In the genomic region with DNA sequence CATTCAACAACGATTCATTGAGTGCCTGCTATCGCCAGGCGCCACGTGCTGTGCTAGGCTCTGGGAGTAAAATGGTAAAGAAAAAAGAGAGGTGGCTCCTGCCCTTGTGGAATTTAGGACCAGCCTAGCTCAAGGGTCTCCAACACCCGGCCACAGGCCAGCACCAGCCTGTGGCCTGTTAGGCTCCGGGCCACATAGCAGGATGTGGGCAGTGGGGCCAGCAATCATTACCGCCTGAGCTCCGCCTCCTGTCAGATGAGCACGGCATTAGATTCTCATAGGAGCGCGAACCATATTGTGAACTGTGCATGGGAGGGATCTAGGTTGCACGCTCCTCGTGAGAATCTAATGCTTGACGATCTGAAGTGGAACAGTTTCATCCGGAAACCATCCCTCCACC, we compare ENCODE assay signal across 13 cellular contexts. TPM values are rescaled to one million over a fixed set of nuclear protein-coding genes. Genes with fewer than 3 reads are reported as not detected.
DNase-seq lines count a peak whose midpoint lies in the region; ATAC-seq, FAIRE-seq and TF ChIP-seq lines count a peak whose summit lies in the region.
"Had no signal": no experiment of that assay in that cellular context is flagged by ENCODE, and none has a peak within 500 bp of the region (broad histone marks: within the 10 kb centered on the region; RNA-seq: fewer than 3 reads in every experiment).

No MANE protein-coding gene starts in this region.

- no peaks in the 10 kb centered on the region for H3K9me3 Mint-ChIP-seq in activated naive CD8-positive, alpha-beta T cell (ENCODE audit: low read depth)
- H3K9me3 Mint-ChIP-seq in naive thymus-derived CD8-positive, alpha-beta T cell = peaks cover 0 to 6% (median 0%) of the 10 kb centered on the region in 9 donors

- H3K4me1 ChIP-seq in HepG2 (ENCODE audit: insufficient read depth, low read length) (peaks cover 71% of the 10 kb centered on the region), right lobe of liver (peaks cover 0 to 20% (median 3%) of the 10 kb centered on the region in 4 donors), uterus (peaks cover 0 to 6% of the 10 kb centered on the region in 2 donors)

- H3K27me3 ChIP-seq in HepG2 (ENCODE audit: control insufficient read depth in 1 of 2, insufficient read depth in 2 of 2, low read length in 2 of 2) (no peaks in the 10 kb centered on the region; a peak in 2 of 5 replicates), right lobe of liver (no peaks in the 10 kb centered on the region), uterus (no peaks in the 10 kb centered on the region)

- H4K20me1 ChIP-seq in HepG2 (ENCODE audit: insufficient read depth, low read length) = no peaks in the 10 kb centered on the region

- H3K27ac ChIP-seq in HepG2 (ENCODE audit: extremely low read length, insufficient read depth, low read length) (no peak overlapping the region), right lobe of liver (peak overlapping the region in 1 of 3 donors; percentile 95), uterus (peak overlapping the region; percentile 96 to 99)

- TF ChIP-seq RAD21 in HepG2 (CRISPR knock-in tag; IDR thresholded peaks at IDR 0.05) = no peak

- peak overlapping the region; percentile 85 for H3K4me3 Mint-ChIP-seq in activated naive CD8-positive, alpha-beta T cell
- peak overlapping the region; percentile 7 to 94 (median 86) for H3K4me3 Mint-ChIP-seq in naive thymus-derived CD8-positive, alpha-beta T cell

- H3K79me2 ChIP-seq in HepG2 (ENCODE audit: insufficient read depth, low read length) = peaks cover 6% of the 10 kb centered on the region

- H3K9me3 ChIP-seq in HepG2 (ENCODE audit: low read length) (no peaks in the 10 kb centered on the region), right lobe of liver (no peaks in the 10 kb centered on the region), uterus (no peaks in the 10 kb centered on the region)

- H3K4me1 Mint-ChIP-seq in activated naive CD8-positive, alpha-beta T cell (ENCODE audit: low read depth) = peaks cover 66% of the 10 kb centered on the region
- peaks cover 29 to 74% (median 68%) of the 10 kb centered on the region in 4 donors for H3K4me1 Mint-ChIP-seq in naive thymus-derived CD8-positive, alpha-beta T cell

- peaks cover 5 to 6% of the 10 kb centered on the region in 2 experiments; a peak in 3 of 5 replicates for H3K36me3 ChIP-seq in HepG2 (replicated peaks in 1 of 2; ENCODE audit: control insufficient read depth in 1 of 2, insufficient read depth in 2 of 2, low read length in 2 of 2)
- no peaks in the 10 kb centered on the region for H3K36me3 ChIP-seq in right lobe of liver
- H3K36me3 ChIP-seq in uterus = no peaks in the 10 kb centered on the region

- H2AFZ ChIP-seq in HepG2 (ENCODE audit: low read length) = no peak overlapping the region

- H3K27ac Mint-ChIP-seq in activated naive CD8-positive, alpha-beta T cell = peak overlapping the region; percentile 99
- peak overlapping the region; percentile 94 to 100 (median 98) for H3K27ac Mint-ChIP-seq in naive thymus-derived CD8-positive, alpha-beta T cell

- TF ChIP-seq EP300 in HepG2 (IDR thresholded peaks at IDR 0.05; ENCODE audit: low read depth in 2 of 2, low read length in 2 of 2) = no peak
- TF ChIP-seq EP300 in HepG2 (CRISPR knock-in tag; IDR thresholded peaks at IDR 0.05; ENCODE audit: borderline replicate concordance) = no peak

- peak overlapping the region; percentile 78; the same call in 1 of the 2 replicates for H3K4me2 ChIP-seq in HepG2 (ENCODE audit: low read depth, low read length)

- POLR2A ChIA-PET in HepG2 (lab: Yijun Ruan, JAX) = interaction anchor here (1.6 to 6.3 kb wide), 6 partner anchors 9 to 158 kb away, joined by 3 to 68 read pairs (median 36); partner anchors contain the start of genes CREB3, HINT2, TLN1 and TPM2
- POLR2A ChIA-PET in naive thymus-derived CD8-positive, alpha-beta T cell (lab: Charles Lee) = interaction anchor here (0.8 to 8.7 kb wide), 6 partner anchors 8 to 1019 kb away, joined by 3 to 180 read pairs (median 18); partner anchors contain the start of genes ARHGEF39, CREB3, SIGMAR1 and SIT1

- in situ Hi-C loops in HepG2 (cut with HindIII; ENCODE audit: extremely low pct_ligation_motif_present, low pct_unique_long_range_greater_than_20kb) = loop anchor here (10.0 kb wide), 1 partner anchor 542 kb away; the partner anchor contains the start of gene ATOSB

- intact Hi-C loops in HepG2 (cut with micrococcal nuclease; ENCODE audit: unreplicated experiment) = no loop called here
- intact Hi-C loops in right lobe of liver (cut with DNase I) = no loop called here
- intact Hi-C loops in uterus (cut with DNase I; ENCODE audit: low total_unique reads) = loop anchor here (5.0 kb wide), 1 partner anchor 76 kb away; the partner anchor contains the start of genes CREB3 and TLN1

- H3K9ac ChIP-seq in HepG2 (ENCODE audit: insufficient read depth, low read depth, low read length) = no peak overlapping the region

- DNase-seq in HepG2 (ENCODE audit: low spot score) = no peak
- no peak for DNase-seq in right lobe of liver
- DNase-seq in naive thymus-derived CD8-positive, alpha-beta T cell = no peak
- DNase-seq in uterus = no peak
- DNase-seq in NAMALWA (ENCODE audit: low spot score) = no peak
- no peak for DNase-seq in SK-N-DZ (ENCODE audit: low spot score)
- DNase-seq: central memory CD4-positive, alpha-beta T cell; NCI-H2171; PC-3 had no signal

- TF ChIP-seq CTCF in HepG2 (CRISPR knock-in tag; IDR thresholded peaks at IDR 0.05) = no peak
- TF ChIP-seq CTCF in right lobe of liver (IDR thresholded peaks at IDR 0.05) = no peak
- no peak for TF ChIP-seq CTCF in uterus (IDR thresholded peaks at IDR 0.05)

- H3K4me3 ChIP-seq in HepG2 (replicated peaks in 1 of 3; ENCODE audit: insufficient read depth in 1 of 3, low read depth in 2 of 3, low read length in 3 of 3) = no peak overlapping the region
- H3K4me3 ChIP-seq in right lobe of liver = no peak overlapping the region
- no peak overlapping the region for H3K4me3 ChIP-seq in uterus

- no peak for TF ChIP-seq POLR2A in HepG2 (IDR thresholded peaks at IDR 0.05; ENCODE audit: insufficient read depth in 1 of 2, low read depth in 2 of 2, low read length in 2 of 2)
- TF ChIP-seq POLR2A in right lobe of liver (IDR thresholded peaks at IDR 0.05) = no peak
- TF ChIP-seq POLR2A in uterus (IDR thresholded peaks at IDR 0.05) = no peak

- no peaks in the 10 kb centered on the region for H3K27me3 Mint-ChIP-seq in activated naive CD8-positive, alpha-beta T cell
- peaks cover 0 to 5% (median 0%) of the 10 kb centered on the region in 5 donors for H3K27me3 Mint-ChIP-seq in naive thymus-derived CD8-positive, alpha-beta T cell

- CTCF ChIA-PET in HepG2 (lab: Yijun Ruan, JAX; ENCODE audit: low intra/inter-chr PET ratio, low total read pairs) = no interaction called here

- ATAC-seq in HepG2 (no peak), right lobe of liver (no peak), HG03139 (IDR thresholded peaks at IDR 0.05; ENCODE audit: unreplicated experiment) (no peak)
- no peak for ATAC-seq in naive thymus-derived CD8-positive, alpha-beta T cell
- ATAC-seq: PC-3 had no signal

- no TSS peak for BruUV-seq in HepG2 (replicated peaks; lab: Mats Ljungman, UMichigan)

- no peak for FAIRE-seq in HepG2 (lab: Jason Lieb, UNC)

- WGBS in HepG2 (ENCODE audit: low lambda C conversion rate) = 56% methylated on average over 12 of the region's 15 CpGs
- WGBS in right lobe of liver (ENCODE audit: insufficient coverage, low coverage, low lambda C conversion rate, missing lambda C conversion rate) = 88% methylated on average over 8 of the region's 15 CpGs

- peaks cover 2% of the 10 kb centered on the region for H3K36me3 Mint-ChIP-seq in activated naive CD8-positive, alpha-beta T cell
- H3K36me3 Mint-ChIP-seq in naive thymus-derived CD8-positive, alpha-beta T cell = peaks cover 4 to 26% (median 13%) of the 10 kb centered on the region in 3 donors

RNA-seq across cellular contexts. Expression of gene RMRP, which starts 1.5 kb away (rescaled TPM):
- 1,047 and 4,025 TPM in 2 replicates for total RNA-seq in HepG2 (2016; rRNA removed; fragmentation: Illumina TruSeq; extraction: Trizol)
- total RNA-seq in HepG2 (2016; cell fraction: cytosol; rRNA removed; fragmentation: Illumina TruSeq; extraction: Trizol; ENCODE audit: low read depth) = 14,541 and 17,847 TPM in 2 replicates
- 1,278 and 4,694 TPM in 2 replicates for total RNA-seq in HepG2 (2016; cell fraction: insoluble cytoplasmic fraction; rRNA removed; fragmentation: Illumina TruSeq; extraction: Trizol)
- 1,777 and 1,949 TPM in 2 replicates for total RNA-seq in HepG2 (2016; cell fraction: membrane; rRNA removed; fragmentation: Illumina TruSeq; extraction: Trizol)
- total RNA-seq in HepG2 (2016; cell fraction: nucleus; rRNA removed; fragmentation: Illumina TruSeq; extraction: Trizol) = 24,487 and 26,007 TPM in 2 replicates
- 36.7 and 51.4 TPM in 2 replicates for polyA plus RNA-seq in HepG2 (2011; rRNA removed)
- polyA plus RNA-seq in HepG2 (2011; cell fraction: cytosol; rRNA removed) = 33.6 and 36.8 TPM in 2 replicates
- 3,177 and 3,657 TPM in 2 replicates for polyA plus RNA-seq in HepG2 (2011; cell fraction: nucleus; rRNA removed)
- 10.9 and 118 TPM in 2 replicates for polyA plus RNA-seq in HepG2 (2012)
- 4.5 TPM in 1 of 2 replicates, not detected in the other for polyA plus RNA-seq in HepG2 (2016; cell fraction: cytosol; fragmentation: Illumina TruSeq; extraction: Trizol; ENCODE audit: low read depth)
- polyA plus RNA-seq in HepG2 (2016; cell fraction: insoluble cytoplasmic fraction; fragmentation: Illumina TruSeq; extraction: Trizol; ENCODE audit: low read depth) = not detected in 2 replicates
- polyA plus RNA-seq in HepG2 (2016; cell fraction: membrane; fragmentation: Illumina TruSeq; extraction: Trizol; ENCODE audit: low read depth) = not detected in 2 replicates
- not detected in 2 replicates for polyA plus RNA-seq in HepG2 (2016; cell fraction: nucleus; fragmentation: Illumina TruSeq; extraction: Trizol; ENCODE audit: insufficient read depth, low read depth)
- polyA minus RNA-seq in HepG2 (2011; rRNA and poly(A)+ RNA removed; ENCODE audit: low replicate concordance) = 7,133 and 10,474 TPM in 2 replicates
- 10,046 and 14,120 TPM in 2 replicates for polyA minus RNA-seq in HepG2 (2011; cell fraction: cytosol; rRNA and poly(A)+ RNA removed)
- 104,669 and 122,700 TPM in 2 replicates for polyA minus RNA-seq in HepG2 (2011; cell fraction: nucleus; rRNA and poly(A)+ RNA removed)
- over 10,000 TPM in 2 of 6 experiments, 1,000 to 10,000 TPM in 4; 1,534 to 17,791 (median 6,650) TPM for total RNA-seq in right lobe of liver
- over 10,000 TPM; 14,495 to 21,271 TPM for total RNA-seq in naive thymus-derived CD8-positive, alpha-beta T cell
- polyA plus RNA-seq in naive thymus-derived CD8-positive, alpha-beta T cell = 10 to 100 TPM in 1 of 3 donors, not detected in 2; 33.0 TPM
- over 10,000 TPM in 2 of 4 donors, 1,000 to 10,000 TPM in 2; 2,632 to 57,722 (median 9,015) TPM for total RNA-seq in uterus
- polyA plus RNA-seq in SK-N-DZ (2014; cell fraction: cytosol; rRNA removed) = not detected in 2 replicates
- polyA plus RNA-seq in SK-N-DZ (2014; cell fraction: nucleus; rRNA removed) = not detected in 2 replicates

RNA-seq across cellular contexts. Expression of gene CCDC107, which starts 1.8 kb away (rescaled TPM):
- 4.1 and 7.1 TPM in 2 replicates for total RNA-seq in HepG2 (2016; rRNA removed; fragmentation: Illumina TruSeq; extraction: Trizol)
- total RNA-seq in HepG2 (2016; cell fraction: cytosol; rRNA removed; fragmentation: Illumina TruSeq; extraction: Trizol; ENCODE audit: low read depth) = 13.2 and 13.3 TPM in 2 replicates
- total RNA-seq in HepG2 (2016; cell fraction: insoluble cytoplasmic fraction; rRNA removed; fragmentation: Illumina TruSeq; extraction: Trizol) = 4.2 and 6.7 TPM in 2 replicates
- total RNA-seq in HepG2 (2016; cell fraction: membrane; rRNA removed; fragmentation: Illumina TruSeq; extraction: Trizol) = 13.0 TPM in 2 replicates
- total RNA-seq in HepG2 (2016; cell fraction: nucleus; rRNA removed; fragmentation: Illumina TruSeq; extraction: Trizol) = 5.3 and 6.1 TPM in 2 replicates
- polyA plus RNA-seq in HepG2 (2011; rRNA removed) = 15.2 and 17.4 TPM in 2 replicates
- 15.9 and 16.7 TPM in 2 replicates for polyA plus RNA-seq in HepG2 (2011; cell fraction: cytosol; rRNA removed)
- polyA plus RNA-seq in HepG2 (2011; cell fraction: nucleus; rRNA removed) = 7.4 and 9.8 TPM in 2 replicates
- 8.7 and 10.5 TPM in 2 replicates for polyA plus RNA-seq in HepG2 (2012)
- 30.2 and 33.6 TPM in 2 replicates for polyA plus RNA-seq in HepG2 (2016; cell fraction: cytosol; fragmentation: Illumina TruSeq; extraction: Trizol; ENCODE audit: low read depth)
- 6.7 and 7.5 TPM in 2 replicates for polyA plus RNA-seq in HepG2 (2016; cell fraction: insoluble cytoplasmic fraction; fragmentation: Illumina TruSeq; extraction: Trizol; ENCODE audit: low read depth)
- polyA plus RNA-seq in HepG2 (2016; cell fraction: membrane; fragmentation: Illumina TruSeq; extraction: Trizol; ENCODE audit: low read depth) = 19.8 and 22.8 TPM in 2 replicates
- polyA plus RNA-seq in HepG2 (2016; cell fraction: nucleus; fragmentation: Illumina TruSeq; extraction: Trizol; ENCODE audit: insufficient read depth, low read depth) = 14.5 and 15.3 TPM in 2 replicates
- 3.4 and 5.3 TPM in 2 replicates for polyA minus RNA-seq in HepG2 (2011; rRNA and poly(A)+ RNA removed; ENCODE audit: low replicate concordance)
- 4.0 and 4.5 TPM in 2 replicates for polyA minus RNA-seq in HepG2 (2011; cell fraction: cytosol; rRNA and poly(A)+ RNA removed)
- 4.4 and 4.8 TPM in 2 replicates for polyA minus RNA-seq in HepG2 (2011; cell fraction: nucleus; rRNA and poly(A)+ RNA removed)
- total RNA-seq in right lobe of liver = 10 to 100 TPM; 10.0 to 24.2 (median 15.3) TPM
- 10 to 100 TPM; 13.8 to 16.6 TPM for total RNA-seq in naive thymus-derived CD8-positive, alpha-beta T cell
- polyA plus RNA-seq in naive thymus-derived CD8-positive, alpha-beta T cell = 10 to 100 TPM; 45.9 to 59.0 (median 51.5) TPM
- total RNA-seq in uterus = 100 to 1,000 TPM in 1 of 4 donors, 10 to 100 TPM in 2, 1 to 10 TPM in 1; 9.0 to 120 (median 32.1) TPM
- polyA plus RNA-seq in SK-N-DZ (2014; cell fraction: cytosol; rRNA removed) = 6.5 and 7.8 TPM in 2 replicates
- polyA plus RNA-seq in SK-N-DZ (2014; cell fraction: nucleus; rRNA removed) = 7.7 and 8.2 TPM in 2 replicates

RNA-seq across cellular contexts. Expression of gene SIT1, which starts 5.6 kb away (rescaled TPM):
- total RNA-seq in HepG2 (2016; rRNA removed; fragmentation: Illumina TruSeq; extraction: Trizol) = 0.09 and 0.24 TPM in 2 replicates
- not detected in 2 replicates for total RNA-seq in HepG2 (2016; cell fraction: cytosol; rRNA removed; fragmentation: Illumina TruSeq; extraction: Trizol; ENCODE audit: low read depth)
- total RNA-seq in HepG2 (2016; cell fraction: insoluble cytoplasmic fraction; rRNA removed; fragmentation: Illumina TruSeq; extraction: Trizol) = not detected in 2 replicates
- total RNA-seq in HepG2 (2016; cell fraction: membrane; rRNA removed; fragmentation: Illumina TruSeq; extraction: Trizol) = not detected in 2 replicates
- not detected in 2 replicates for total RNA-seq in HepG2 (2016; cell fraction: nucleus; rRNA removed; fragmentation: Illumina TruSeq; extraction: Trizol)
- polyA plus RNA-seq in HepG2 (2011; rRNA removed) = 5.0 and 6.7 TPM in 2 replicates
- polyA plus RNA-seq in HepG2 (2011; cell fraction: cytosol; rRNA removed) = 4.9 and 8.4 TPM in 2 replicates
- polyA plus RNA-seq in HepG2 (2011; cell fraction: nucleus; rRNA removed) = 2.7 and 2.8 TPM in 2 replicates
- polyA plus RNA-seq in HepG2 (2012) = 2.0 and 3.3 TPM in 2 replicates
- polyA plus RNA-seq in HepG2 (2016; cell fraction: cytosol; fragmentation: Illumina TruSeq; extraction: Trizol; ENCODE audit: low read depth) = 0.12 and 0.14 TPM in 2 replicates
- polyA plus RNA-seq in HepG2 (2016; cell fraction: insoluble cytoplasmic fraction; fragmentation: Illumina TruSeq; extraction: Trizol; ENCODE audit: low read depth) = not detected in 2 replicates
- not detected in 2 replicates for polyA plus RNA-seq in HepG2 (2016; cell fraction: membrane; fragmentation: Illumina TruSeq; extraction: Trizol; ENCODE audit: low read depth)
- not detected in 2 replicates for polyA plus RNA-seq in HepG2 (2016; cell fraction: nucleus; fragmentation: Illumina TruSeq; extraction: Trizol; ENCODE audit: insufficient read depth, low read depth)
- polyA minus RNA-seq in HepG2 (2011; rRNA and poly(A)+ RNA removed; ENCODE audit: low replicate concordance) = 5.0 TPM in 1 of 2 replicates, not detected in the other
- polyA minus RNA-seq in HepG2 (2011; cell fraction: cytosol; rRNA and poly(A)+ RNA removed) = 1.4 and 2.8 TPM in 2 replicates
- polyA minus RNA-seq in HepG2 (2011; cell fraction: nucleus; rRNA and poly(A)+ RNA removed) = 0.50 TPM in 1 of 2 replicates, not detected in the other
- total RNA-seq in right lobe of liver = under 1 TPM in 5 of 6 experiments, not detected in 1; 0.18 to 0.58 (median 0.37) TPM
- total RNA-seq in naive thymus-derived CD8-positive, alpha-beta T cell = 10 to 100 TPM; 24.2 to 25.4 TPM
- polyA plus RNA-seq in naive thymus-derived CD8-positive, alpha-beta T cell = 100 to 1,000 TPM in 1 of 3 donors, 10 to 100 TPM in 2; 82.2 to 128 (median 91.6) TPM
- under 1 TPM in 2 of 4 donors, not detected in 2; 0.21 to 0.51 TPM for total RNA-seq in uterus
- 2.9 and 4.0 TPM in 2 replicates for polyA plus RNA-seq in SK-N-DZ (2014; cell fraction: cytosol; rRNA removed)
- polyA plus RNA-seq in SK-N-DZ (2014; cell fraction: nucleus; rRNA removed) = 0.88 and 4.5 TPM in 2 replicates
- total RNA-seq: myocyte, PC-3 had no signal
- polyA plus RNA-seq: fibroblast of lung had no signal

RNA-seq across cellular contexts. Expression of gene ARHGEF39, which starts 8.7 kb away (rescaled TPM):
- 10.4 and 11.2 TPM in 2 replicates for total RNA-seq in HepG2 (2016; rRNA removed; fragmentation: Illumina TruSeq; extraction: Trizol)
- 3.5 and 4.4 TPM in 2 replicates for total RNA-seq in HepG2 (2016; cell fraction: cytosol; rRNA removed; fragmentation: Illumina TruSeq; extraction: Trizol; ENCODE audit: low read depth)
- 9.7 and 11.9 TPM in 2 replicates for total RNA-seq in HepG2 (2016; cell fraction: insoluble cytoplasmic fraction; rRNA removed; fragmentation: Illumina TruSeq; extraction: Trizol)
- 4.7 and 6.0 TPM in 2 replicates for total RNA-seq in HepG2 (2016; cell fraction: membrane; rRNA removed; fragmentation: Illumina TruSeq; extraction: Trizol)
- total RNA-seq in HepG2 (2016; cell fraction: nucleus; rRNA removed; fragmentation: Illumina TruSeq; extraction: Trizol) = 8.4 and 9.2 TPM in 2 replicates
- 8.0 and 12.3 TPM in 2 replicates for polyA plus RNA-seq in HepG2 (2011; rRNA removed)
- polyA plus RNA-seq in HepG2 (2011; cell fraction: cytosol; rRNA removed) = 5.4 and 7.1 TPM in 2 replicates
- polyA plus RNA-seq in HepG2 (2011; cell fraction: nucleus; rRNA removed) = 19.1 and 24.4 TPM in 2 replicates
- 3.1 and 6.1 TPM in 2 replicates for polyA plus RNA-seq in HepG2 (2012)
- 1.8 and 2.1 TPM in 2 replicates for polyA plus RNA-seq in HepG2 (2016; cell fraction: cytosol; fragmentation: Illumina TruSeq; extraction: Trizol; ENCODE audit: low read depth)
- polyA plus RNA-seq in HepG2 (2016; cell fraction: insoluble cytoplasmic fraction; fragmentation: Illumina TruSeq; extraction: Trizol; ENCODE audit: low read depth) = 12.7 and 16.4 TPM in 2 replicates
- polyA plus RNA-seq in HepG2 (2016; cell fraction: membrane; fragmentation: Illumina TruSeq; extraction: Trizol; ENCODE audit: low read depth) = 3.7 and 3.9 TPM in 2 replicates
- 32.0 and 32.6 TPM in 2 replicates for polyA plus RNA-seq in HepG2 (2016; cell fraction: nucleus; fragmentation: Illumina TruSeq; extraction: Trizol; ENCODE audit: insufficient read depth, low read depth)
- 20.2 and 52.2 TPM in 2 replicates for polyA minus RNA-seq in HepG2 (2011; rRNA and poly(A)+ RNA removed; ENCODE audit: low replicate concordance)
- polyA minus RNA-seq in HepG2 (2011; cell fraction: cytosol; rRNA and poly(A)+ RNA removed) = 3.9 and 6.0 TPM in 2 replicates
- polyA minus RNA-seq in HepG2 (2011; cell fraction: nucleus; rRNA and poly(A)+ RNA removed) = 11.6 and 15.7 TPM in 2 replicates
- 1 to 10 TPM in 1 of 6 experiments, under 1 TPM in 5; 0.11 to 3.6 (median 0.43) TPM for total RNA-seq in right lobe of liver
- under 1 TPM in 1 of 2 experiments, not detected in 1; 0.29 TPM for total RNA-seq in naive thymus-derived CD8-positive, alpha-beta T cell
- polyA plus RNA-seq in naive thymus-derived CD8-positive, alpha-beta T cell = under 1 TPM; 0.13 to 0.25 (median 0.24) TPM
- total RNA-seq in uterus = 1 to 10 TPM in 3 of 4 donors, not detected in 1; 1.5 to 3.6 (median 2.4) TPM
- 10.9 and 15.1 TPM in 2 replicates for polyA plus RNA-seq in SK-N-DZ (2014; cell fraction: cytosol; rRNA removed)
- 30.1 and 40.3 TPM in 2 replicates for polyA plus RNA-seq in SK-N-DZ (2014; cell fraction: nucleus; rRNA removed)
- total RNA-seq: myocyte had no signal

RNA-seq across cellular contexts. Expression of gene CA9, which starts 17.4 kb away (rescaled TPM):
- total RNA-seq in HepG2 (2016; rRNA removed; fragmentation: Illumina TruSeq; extraction: Trizol) (0.13 TPM in 1 of 2 replicates, not detected in the other), right lobe of liver (1 to 10 TPM in 1 of 6 experiments, under 1 TPM in 4, not detected in 1; 0.64 to 1.6 (median 0.93) TPM), uterus (under 1 TPM in 1 of 4 donors, not detected in 3; 0.14 TPM)
- total RNA-seq in HepG2 (2016; cell fraction: cytosol; rRNA removed; fragmentation: Illumina TruSeq; extraction: Trizol; ENCODE audit: low read depth) = not detected in 2 replicates
- total RNA-seq in HepG2 (2016; cell fraction: insoluble cytoplasmic fraction; rRNA removed; fragmentation: Illumina TruSeq; extraction: Trizol) = not detected in 2 replicates
- not detected in 2 replicates for total RNA-seq in HepG2 (2016; cell fraction: membrane; rRNA removed; fragmentation: Illumina TruSeq; extraction: Trizol)
- 0.75 TPM in 1 of 2 replicates, not detected in the other for total RNA-seq in HepG2 (2016; cell fraction: nucleus; rRNA removed; fragmentation: Illumina TruSeq; extraction: Trizol)
- polyA plus RNA-seq in HepG2 (2011; rRNA removed) = 118 and 152 TPM in 2 replicates
- polyA plus RNA-seq in HepG2 (2011; cell fraction: cytosol; rRNA removed) = 65.9 and 115 TPM in 2 replicates
- polyA plus RNA-seq in HepG2 (2011; cell fraction: nucleus; rRNA removed) = 71.7 and 92.6 TPM in 2 replicates
- 45.6 and 49.0 TPM in 2 replicates for polyA plus RNA-seq in HepG2 (2012)
- polyA plus RNA-seq in HepG2 (2016; cell fraction: cytosol; fragmentation: Illumina TruSeq; extraction: Trizol; ENCODE audit: low read depth) = not detected in 2 replicates
- 0.45 TPM in 1 of 2 replicates, not detected in the other for polyA plus RNA-seq in HepG2 (2016; cell fraction: insoluble cytoplasmic fraction; fragmentation: Illumina TruSeq; extraction: Trizol; ENCODE audit: low read depth)
- polyA plus RNA-seq in HepG2 (2016; cell fraction: membrane; fragmentation: Illumina TruSeq; extraction: Trizol; ENCODE audit: low read depth) = not detected in 2 replicates
- polyA plus RNA-seq in HepG2 (2016; cell fraction: nucleus; fragmentation: Illumina TruSeq; extraction: Trizol; ENCODE audit: insufficient read depth, low read depth) = 0.79 and 0.89 TPM in 2 replicates
- polyA minus RNA-seq in HepG2 (2011; rRNA and poly(A)+ RNA removed; ENCODE audit: low replicate concordance) = 31.3 and 95.8 TPM in 2 replicates
- polyA minus RNA-seq in HepG2 (2011; cell fraction: cytosol; rRNA and poly(A)+ RNA removed) = 28.6 and 34.4 TPM in 2 replicates
- polyA minus RNA-seq in HepG2 (2011; cell fraction: nucleus; rRNA and poly(A)+ RNA removed) = 11.6 and 12.8 TPM in 2 replicates
- not detected for total RNA-seq in naive thymus-derived CD8-positive, alpha-beta T cell
- polyA plus RNA-seq in naive thymus-derived CD8-positive, alpha-beta T cell = not detected
- polyA plus RNA-seq in SK-N-DZ (2014; cell fraction: cytosol; rRNA removed) = 2.2 TPM in 1 of 2 replicates, not detected in the other
- 2.3 TPM in 1 of 2 replicates, not detected in the other for polyA plus RNA-seq in SK-N-DZ (2014; cell fraction: nucleus; rRNA removed)
- total RNA-seq: myocyte had no signal

Comparison
In these comparisons a context has a peak if more than half of its experiments do, and no peak if none do; other contexts are left out.
1. RNA of gene SIT1, which starts 5.6 kb away (total RNA-seq): 24.2 to 25.4 TPM in naive thymus-derived CD8-positive, alpha-beta T cell; 0.18 to 0.58 TPM in right lobe of liver, 0.21 to 0.51 TPM in uterus and 0.09 to 0.24 TPM in HepG2; every median in the first group is over 10 times any median in the second.